1 cellular context compared by ENCODE assay signal in genomic region chr6:27777126-27777525, GRCh38.
TF ChIP-seq lines count a peak whose summit lies in the region.

No MANE protein-coding gene starts in this region.

TF ChIP-seq in H1, 55 proteins besides CTCF, POLR2A, EP300 and RAD21 (continued from another document):
- TF ChIP-seq CTBP2 (IDR thresholded peaks at IDR 0.05; ENCODE audit: borderline replicate concordance, insufficient read depth, insufficient read length, low read length) (no peak), SP1 (IDR thresholded peaks at IDR 0.05; ENCODE audit: low read depth, low read length) (no peak), PHF8 (conservative IDR thresholded peaks at IDR 0.05; ENCODE audit: low read depth, low read length) (no peak), RBBP5 (IDR thresholded peaks at IDR 0.05; ENCODE audit: borderline replicate concordance, low read depth, low read length) (no peak), TCF12 (IDR thresholded peaks at IDR 0.05; ENCODE audit: low read depth, low read length) (no peak), SP2 (IDR thresholded peaks at IDR 0.05; ENCODE audit: low read length) (no peak), KDM4A (IDR thresholded peaks at IDR 0.05; ENCODE audit: low read depth, low read length, severe bottlenecking) (no peak), GTF2F1 (IDR thresholded peaks at IDR 0.05; ENCODE audit: borderline replicate concordance, low read depth, low read length) (no peak), CHD2 (IDR thresholded peaks at IDR 0.05; ENCODE audit: low read length) (no peak), BCL11A (IDR thresholded peaks at IDR 0.05; ENCODE audit: low read depth in 2 of 2, low read length in 2 of 2) (no peak), SAP30 (IDR thresholded peaks at IDR 0.05; ENCODE audit: insufficient read depth, insufficient replicate concordance, low read length) (no peak), MAFK (IDR thresholded peaks at IDR 0.05; ENCODE audit: low read depth, low read length) (no peak)
